In the genomic region with DNA sequence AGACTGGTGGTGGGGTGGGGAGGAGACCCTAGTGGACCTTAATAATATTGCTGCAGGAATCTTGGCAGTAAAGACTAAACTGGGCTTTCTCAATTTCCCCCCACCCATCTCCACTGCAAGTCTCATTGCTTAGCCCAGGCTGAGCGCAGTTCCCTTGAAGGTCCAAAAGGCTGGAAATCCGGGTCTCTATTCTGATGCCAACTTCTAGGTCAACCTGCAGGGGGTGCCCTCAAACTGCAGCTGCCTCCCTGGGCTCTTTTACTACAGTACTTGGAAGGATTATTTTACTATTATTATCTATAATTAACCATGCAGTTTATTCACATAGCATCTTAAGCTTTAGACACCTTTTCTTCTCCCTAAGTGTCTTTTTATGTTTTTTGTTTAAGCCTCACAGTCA, we compare ENCODE assay signal across 21 cellular contexts.
DNase-seq lines count a peak whose midpoint lies in the region; ATAC-seq, FAIRE-seq and TF ChIP-seq lines count a peak whose summit lies in the region.
"Had no signal": no experiment of that assay in that cellular context is flagged by ENCODE, and none has a peak within 500 bp of the region (broad histone marks: within the 10 kb centered on the region; RNA-seq: fewer than 3 reads in every experiment).

No MANE protein-coding gene starts in this region.

- no peak for FAIRE-seq in GM12878 (lab: Jason Lieb, UNC)
- FAIRE-seq: TTC549 had no signal

- peak; percentile 58 to 69 for TF ChIP-seq CTCF in GM23338 (conservative IDR thresholded peaks at IDR 0.05; ENCODE audit: low read depth in 2 of 2)
- TF ChIP-seq CTCF in GM12878 (IDR thresholded peaks at IDR 0.05 in 2 of 3, conservative IDR thresholded peaks at IDR 0.05 in 1 of 3; ENCODE audit: control insufficient read depth in 2 of 3, extremely low read depth in 1 of 3, insufficient read depth in 1 of 3, low read depth in 3 of 3, low read length in 3 of 3): peak; percentile 6 to 26 (median 19); a peak in 3 of 6 replicates

- H3F3A ChIP-seq in GM23338 (replicated peaks; ENCODE audit: low read depth): no peaks in the 10 kb centered on the region

- H3K4me1 Mint-ChIP-seq in GM23338: peaks cover 14% of the 10 kb centered on the region
- H3K4me1 Mint-ChIP-seq: activated CD4-positive, alpha-beta T cell treated with anti-CD3 and anti-CD28 coated beads, Interleukin-2, amount 10 ng/mL, durations not matched to agents 7 days and 5 days had no signal

- H2AK5ac ChIP-seq in mesendoderm (ENCODE audit: low read length): no peak overlapping the region

- H4K20me1 ChIP-seq in GM23338 (replicated peaks; ENCODE audit: insufficient read depth) (no peaks in the 10 kb centered on the region), GM12878 (ENCODE audit: control insufficient read depth, insufficient read depth) (no peaks in the 10 kb centered on the region)

- H3K4me2 ChIP-seq in GM23338 (no peak overlapping the region), GM12878 (ENCODE audit: control insufficient read depth, insufficient read depth) (no peak overlapping the region), mesendoderm (ENCODE audit: low read length) (no peak overlapping the region)
- H3K4me2 ChIP-seq: hepatocyte had no signal

- H3K79me2 ChIP-seq in GM23338 (replicated peaks; ENCODE audit: insufficient read depth) (no peaks in the 10 kb centered on the region), GM12878 (ENCODE audit: control insufficient read depth, insufficient read depth, low read length) (no peaks in the 10 kb centered on the region), mesendoderm (ENCODE audit: control insufficient read depth, insufficient read depth, low read length) (no peaks in the 10 kb centered on the region)
- H3K79me2 ChIP-seq: hepatocyte had no signal

- no peak overlapping the region for H2AFZ ChIP-seq in GM23338
- no peak overlapping the region for H2AFZ ChIP-seq in GM12878 (ENCODE audit: control insufficient read depth, low read depth, low read length)
- H2AFZ ChIP-seq: hepatocyte had no signal

- H3K9me3 Mint-ChIP-seq in GM23338: no peaks in the 10 kb centered on the region
- H3K9me3 Mint-ChIP-seq: activated CD4-positive, alpha-beta T cell treated with anti-CD3 and anti-CD28 coated beads, Interleukin-2, amount 10 ng/mL, durations not matched to agents 7 days and 5 days had no signal

- H3K9me2 ChIP-seq in GM23338 (ENCODE audit: insufficient read depth): no peaks in the 10 kb centered on the region

- in situ Hi-C loops in GM12878 (cut with MboI): no loop called here

- H3K79me1 ChIP-seq in mesendoderm (ENCODE audit: low read length): no peaks in the 10 kb centered on the region

- no peak overlapping the region for H3K18ac ChIP-seq in mesendoderm (ENCODE audit: low read length)

- H3K27me3 Mint-ChIP-seq in GM23338 (ENCODE audit: insufficient read depth, low read depth, poor library complexity): peaks cover 4% of the 10 kb centered on the region
- H3K27me3 Mint-ChIP-seq: activated CD4-positive, alpha-beta T cell treated with anti-CD3 and anti-CD28 coated beads, Interleukin-2, amount 10 ng/mL, durations not matched to agents 7 days and 5 days had no signal

- H4K8ac ChIP-seq in mesendoderm (ENCODE audit: low read depth, low read length): no peak overlapping the region

- H3K27ac ChIP-seq in GM23338 (ENCODE audit: low read depth) (no peak overlapping the region), GM12878 (ENCODE audit: control insufficient read depth, insufficient read depth) (no peak overlapping the region), mesendoderm (ENCODE audit: low read depth, low read length) (no peak overlapping the region)
- H3K27ac ChIP-seq: hepatocyte, RWPE1 had no signal

- H2BK5ac ChIP-seq in mesendoderm (ENCODE audit: low read length): no peak overlapping the region

- peak; percentile 14 for DNase-seq in ELR (ENCODE audit: low read depth)
- DNase-seq in GM23338 (ENCODE audit: low spot score): peak; percentile 73
- no peak for DNase-seq in GM12878 (ENCODE audit: low read depth, low spot score)
- DNase-seq in mesendoderm: peak; percentile 49
- no peak for DNase-seq in NCI-H510A (lab: John Stamatoyannopoulos, UW)
- no peak for DNase-seq in posterior vena cava (ENCODE audit: low spot score)
- no peak for DNase-seq in glomerular visceral epithelial cell (ENCODE audit: extremely low spot score)
- DNase-seq: activated CD4-positive, alpha-beta T cell treated with anti-CD3 and anti-CD28 coated beads, Interleukin-2, amount 10 ng/mL, durations not matched to agents 7 days and 5 days; activated naive CD4-positive, alpha-beta T cell treated with Interleukin-2 at 50 U/mL for 16 hours; anterior cingulate cortex; cerebellar nuclear complex; COR-L47; Karpas-422; NCI-H1417 treated with DMSO at 0.1 percent for 48 hours; NCI-H2227 treated with DMSO at 0.1 percent for 48 hours; NK-92 treated with Interleukin-12 subunit alpha and Interleukin-12 subunit beta, amount 100 ng/mL, for 24 hours; stimulated activated CD4-positive, alpha-beta T cell treated with anti-CD3 and anti-CD28 coated beads, Interleukin-12 subunit alpha, Interleukin-12 subunit beta, amount 100 ng/mL, for 4 hours had no signal

- BruUV-seq in GM12878 (replicated peaks; lab: Mats Ljungman, UMichigan): no TSS peak

- CTCF ChIA-PET in GM12878 (lab: Yijun Ruan, JAX): interaction anchor here (0.8 to 6.7 kb wide), 6 partner anchors 9 to 144 kb away, joined by 3 to 96 read pairs (median 4); no protein-coding TSS in a partner anchor

- SMC1A ChIA-PET in GM12878 (lab: Charles Lee; ENCODE audit: uncharacterized antibody, unreplicated experiment): interaction anchor here (1.1 to 4.8 kb wide), 2 partner anchors 32 to 50 kb away, joined by 3 to 32 read pairs; no protein-coding TSS in a partner anchor

- RAD21 ChIA-PET in GM12878 (lab: Charles Lee; ENCODE audit: unreplicated experiment): interaction anchor here (3.6 kb wide), 1 partner anchor 50 kb away, joined by 27 read pairs; no protein-coding TSS in a partner anchor

- no peak overlapping the region for H3K4ac ChIP-seq in mesendoderm (ENCODE audit: low read depth, low read length)

- WGBS in GM12878 (ENCODE audit: insufficient coverage, insufficient replicate concordance, low lambda C conversion rate, missing lambda C conversion rate): 79% methylated on average over 2 of the region's 2 CpGs
- WGBS in mesendoderm (ENCODE audit: extremely low coverage, insufficient coverage, low lambda C conversion rate): no CpG with 5 or more reads among the region's 2 CpGs

- intact Hi-C loops in GM12878 (cut with micrococcal nuclease; ENCODE audit: unreplicated experiment): loop anchor here (2.0 to 5.0 kb wide), 3 partner anchors 41 to 141 kb away; a partner anchor contains a TSS
- intact Hi-C loops in posterior vena cava (cut with DNase I): no loop called here

- H3K4me1 ChIP-seq in GM23338 (ENCODE audit: insufficient read depth) (peaks cover 7% of the 10 kb centered on the region; the same call in 1 of the 2 replicates), GM12878 (ENCODE audit: control insufficient read depth, insufficient read depth, low read length) (peaks cover 4% of the 10 kb centered on the region; the same call in 1 of the 2 replicates), mesendoderm (ENCODE audit: control insufficient read depth, low read depth, low read length) (peaks cover 6% of the 10 kb centered on the region)

- H4K5ac ChIP-seq in mesendoderm (ENCODE audit: low read length): no peak overlapping the region

- no peaks in the 10 kb centered on the region for H3K36me3 Mint-ChIP-seq in GM23338 (ENCODE audit: low read depth)

- ATAC-seq in GM23338 (peak; percentile 83), GM12878 (no peak), HG03025 (IDR thresholded peaks at IDR 0.05; ENCODE audit: low FRiP score, unreplicated experiment) (no peak)

- H3K27me3 ChIP-seq in GM23338 (ENCODE audit: insufficient read depth): no peaks in the 10 kb centered on the region
- H3K27me3 ChIP-seq in GM12878 (replicated peaks in 1 of 2; ENCODE audit: control insufficient read depth in 2 of 2, insufficient read depth in 2 of 2, low read length in 1 of 2): no peaks in the 10 kb centered on the region
- H3K27me3 ChIP-seq in mesendoderm (ENCODE audit: insufficient read depth, low read length, poor library complexity): no peaks in the 10 kb centered on the region
- H3K27me3 ChIP-seq: hepatocyte had no signal

- H2BK120ac ChIP-seq in mesendoderm (ENCODE audit: low read depth, low read length): no peak overlapping the region

- H3K23ac ChIP-seq in mesendoderm (ENCODE audit: low read length): no peak overlapping the region

- no peak overlapping the region for H3K9ac ChIP-seq in GM12878 (ENCODE audit: control insufficient read depth, insufficient read depth, low read length)
- H3K9ac ChIP-seq in mesendoderm (ENCODE audit: low read length): no peak overlapping the region

- no peaks in the 10 kb centered on the region for H3K36me3 ChIP-seq in GM23338 (ENCODE audit: insufficient read depth)
- no peaks in the 10 kb centered on the region for H3K36me3 ChIP-seq in GM12878 (ENCODE audit: control insufficient read depth in 2 of 2, insufficient read depth in 2 of 2, low read length in 1 of 2)
- no peaks in the 10 kb centered on the region for H3K36me3 ChIP-seq in mesendoderm (ENCODE audit: control insufficient read depth, insufficient read depth, low read length)

- no peak for TF ChIP-seq POLR2A in GM12878 (IDR thresholded peaks at IDR 0.05; ENCODE audit: low read depth, low read length)

- no peak overlapping the region for H2BK15ac ChIP-seq in mesendoderm (replicated peaks; ENCODE audit: low read depth)

- no peak overlapping the region for H3K56ac ChIP-seq in mesendoderm (ENCODE audit: low read length)

- H3K4me3 ChIP-seq in GM23338 (no peak overlapping the region), GM12878 (no peak overlapping the region), mesendoderm (ENCODE audit: low read length) (no peak overlapping the region)
- H3K4me3 ChIP-seq: hepatocyte had no signal

- peak; percentile 16; the same call in 1 of the 2 replicates for TF ChIP-seq RAD21 in GM12878 (IDR thresholded peaks at IDR 0.05; ENCODE audit: insufficient read depth, low read depth, low read length)

- POLR2A ChIA-PET in GM12878 (lab: Charles Lee): no interaction called here

- TF ChIP-seq EP300 in GM12878 (IDR thresholded peaks at IDR 0.05; ENCODE audit: borderline replicate concordance in 1 of 2, control insufficient read depth in 1 of 2, low read depth in 2 of 2, low read length in 2 of 2): no peak

- no peak overlapping the region for H3K4me3 Mint-ChIP-seq in GM23338
- H3K4me3 Mint-ChIP-seq: activated CD4-positive, alpha-beta T cell treated with anti-CD3 and anti-CD28 coated beads, Interleukin-2, amount 10 ng/mL, durations not matched to agents 7 days and 5 days had no signal

- no peaks in the 10 kb centered on the region for H3K9me3 ChIP-seq in GM12878 (replicated peaks; ENCODE audit: control insufficient read depth, insufficient read depth, low read length)

- no peak overlapping the region for H3K27ac Mint-ChIP-seq in GM23338
- H3K27ac Mint-ChIP-seq: activated CD4-positive, alpha-beta T cell treated with anti-CD3 and anti-CD28 coated beads, Interleukin-2, amount 10 ng/mL, durations not matched to agents 7 days and 5 days had no signal

TF ChIP-seq in GM12878, 131 proteins besides CTCF, POLR2A, EP300 and RAD21:
- TF ChIP-seq ZNF217 (IDR thresholded peaks at IDR 0.05): no peak
- TF ChIP-seq SMC3 (IDR thresholded peaks at IDR 0.05; ENCODE audit: borderline replicate concordance, low read length): peak; percentile 5; the same call in 1 of the 2 replicates
- TF ChIP-seq RFX5 (IDR thresholded peaks at IDR 0.05; ENCODE audit: low read depth, low read length): no peak
TF ChIP-seq in GM12878: peak in this region for 1.

Comparison
In these comparisons a context has a peak if more than half of its experiments do, and no peak if none do; other contexts are left out.
1. DNase-seq: peak in ELR (single experiment), GM23338 (single experiment) and mesendoderm (single experiment); none in GM12878 (single experiment), NCI-H510A (single experiment), posterior vena cava (single experiment) and glomerular visceral epithelial cell (single experiment).